In the genomic region with DNA sequence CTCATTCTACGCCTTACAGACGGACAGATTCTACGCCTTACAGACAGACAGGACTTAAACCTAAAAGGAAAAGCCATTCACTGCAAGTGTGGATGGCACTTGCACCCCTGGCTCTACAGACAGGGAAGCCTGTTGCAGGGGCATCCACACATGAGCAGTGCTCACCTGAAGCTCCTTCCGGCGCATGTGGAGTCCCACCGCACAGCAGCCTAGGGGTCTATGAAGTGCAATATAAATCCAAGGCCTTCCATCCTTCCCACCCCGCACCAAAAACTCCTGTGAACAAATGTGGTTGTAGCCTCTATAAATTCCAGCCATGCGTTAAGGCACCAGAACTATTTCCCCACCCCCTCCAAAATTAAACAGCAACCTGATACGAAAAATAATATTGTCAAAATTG, we compare ENCODE assay signal across 22 cellular contexts.
DNase-seq lines count a peak whose midpoint lies in the region; ATAC-seq and TF ChIP-seq lines count a peak whose summit lies in the region.
"Had no signal": no experiment of that assay in that cellular context is flagged by ENCODE, and none has a peak within 500 bp of the region (broad histone marks: within the 10 kb centered on the region; RNA-seq: fewer than 3 reads in every experiment).

No MANE protein-coding gene starts in this region.

- H3K27me3 Mint-ChIP-seq in activated T-cell treated with anti-CD3 and anti-CD28 coated beads, Interleukin-2, amount 50 U/mL, for 72 hours (ENCODE audit: low read depth) = no peaks in the 10 kb centered on the region
- H3K27me3 Mint-ChIP-seq in activated T-cell treated with anti-CD3 and anti-CD28 coated beads, Interleukin-2, amount 50 U/mL, for 4 hours (ENCODE audit: low read depth) = no peaks in the 10 kb centered on the region
- no peaks in the 10 kb centered on the region for H3K27me3 Mint-ChIP-seq in CD4-positive, alpha-beta memory T cell
- H3K27me3 Mint-ChIP-seq in T-helper 17 cell (no peaks in the 10 kb centered on the region), nephron progenitor cell (ENCODE audit: low read depth, poor library complexity) (no peaks in the 10 kb centered on the region), CD14-positive monocyte (ENCODE audit: low read depth in 3 of 3) (no peaks in the 10 kb centered on the region)
- H3K27me3 Mint-ChIP-seq: IgD-negative memory B cell had no signal

- peaks cover 14 to 41% of the 10 kb centered on the region in 2 donors for H3K36me3 Mint-ChIP-seq in activated T-cell treated with anti-CD3 and anti-CD28 coated beads, Interleukin-2, amount 50 U/mL, for 72 hours (ENCODE audit: insufficient read depth in 2 of 2)
- peaks cover 61% of the 10 kb centered on the region for H3K36me3 Mint-ChIP-seq in activated T-cell treated with anti-CD3 and anti-CD28 coated beads, Interleukin-2, amount 50 U/mL, for 4 hours (ENCODE audit: insufficient read depth)
- H3K36me3 Mint-ChIP-seq in CD4-positive, alpha-beta memory T cell = peaks cover 76 to 81% of the 10 kb centered on the region in 2 donors
- H3K36me3 Mint-ChIP-seq in T-helper 17 cell (ENCODE audit: low read depth) (peaks cover 4% of the 10 kb centered on the region), nephron progenitor cell (ENCODE audit: low read depth) (peaks cover 85% of the 10 kb centered on the region), CD14-positive monocyte (peaks cover 71 to 75% of the 10 kb centered on the region in 2 donors)

- no peaks in the 10 kb centered on the region for H3K27me3 ChIP-seq in CD4-positive, alpha-beta memory T cell (ENCODE audit: insufficient read depth, low read length)
- H3K27me3 ChIP-seq: BLaER1, MG63 had no signal

- H3K4me1 Mint-ChIP-seq in activated T-cell treated with anti-CD3 and anti-CD28 coated beads, Interleukin-2, amount 50 U/mL, for 72 hours (ENCODE audit: low read depth) = peaks cover 9% of the 10 kb centered on the region
- peaks cover 19% of the 10 kb centered on the region for H3K4me1 Mint-ChIP-seq in activated T-cell treated with anti-CD3 and anti-CD28 coated beads, Interleukin-2, amount 50 U/mL, for 4 hours (ENCODE audit: low read depth)
- H3K4me1 Mint-ChIP-seq in CD4-positive, alpha-beta memory T cell = peaks cover 19 to 37% (median 23%) of the 10 kb centered on the region in 4 donors
- H3K4me1 Mint-ChIP-seq in T-helper 17 cell = peaks cover 20% of the 10 kb centered on the region
- peaks cover 5% of the 10 kb centered on the region for H3K4me1 Mint-ChIP-seq in nephron progenitor cell
- no peaks in the 10 kb centered on the region for H3K4me1 Mint-ChIP-seq in CD14-positive monocyte

- no peak for DNase-seq in activated T-cell treated with anti-CD3 and anti-CD28 coated beads, Interleukin-2, amount 50 U/mL, for 72 hours
- DNase-seq in activated T-cell treated with anti-CD3 and anti-CD28 coated beads, Interleukin-2, amount 50 U/mL, for 4 hours = no peak
- DNase-seq in CD4-positive, alpha-beta memory T cell = no peak
- DNase-seq in T-helper 17 cell (no peak), nephron progenitor cell (no peak), CD14-positive monocyte (ENCODE audit: low spot score) (no peak)
- DNase-seq: DMS79 treated with DMSO at 0.1 percent for 48 hours, Karpas-422, MG63, NCI-H1048, NCI-H1436, NCI-H1930, NCI-H226, NCI-H524, NCI-H82, OCI-M1, Right ventricle myocardium superior had no signal

- no peak overlapping the region for H3K4me3 ChIP-seq in CD4-positive, alpha-beta memory T cell (ENCODE audit: low read length in 2 of 2)
- H3K4me3 ChIP-seq: A549, BLaER1, MG63 had no signal

- peaks cover 66% of the 10 kb centered on the region for H3K36me3 ChIP-seq in CD4-positive, alpha-beta memory T cell (ENCODE audit: insufficient read depth, low read length)
- H3K36me3 ChIP-seq: MG63 had no signal

- CTCF ChIA-PET in CD4-positive, alpha-beta memory T cell (lab: Charles Lee; ENCODE audit: partially characterized antibody) = interaction anchor here (0.9 to 4.3 kb wide), 12 partner anchors 8 to 443 kb away, joined by 3 to 80 read pairs (median 16); no protein-coding TSS in a partner anchor

- TF ChIP-seq CTCF in nephron progenitor cell (IDR thresholded peaks at IDR 0.05) (no peak), CD14-positive monocyte (IDR thresholded peaks at IDR 0.05) (no peak)

- peak overlapping the region; percentile 89 for H3K27ac Mint-ChIP-seq in activated T-cell treated with anti-CD3 and anti-CD28 coated beads, Interleukin-2, amount 50 U/mL, for 72 hours
- peak overlapping the region; percentile 9 to 83 (median 65) for H3K27ac Mint-ChIP-seq in CD4-positive, alpha-beta memory T cell
- H3K27ac Mint-ChIP-seq in T-helper 17 cell = peak overlapping the region; percentile 88
- H3K27ac Mint-ChIP-seq in nephron progenitor cell = peak overlapping the region; percentile 43
- no peak overlapping the region for H3K27ac Mint-ChIP-seq in CD14-positive monocyte

- H3K9me3 ChIP-seq in CD4-positive, alpha-beta memory T cell (ENCODE audit: control insufficient read depth in 1 of 2, low read length in 2 of 2) = no peaks in the 10 kb centered on the region
- no peaks in the 10 kb centered on the region for H3K9me3 ChIP-seq in T-helper 17 cell (ENCODE audit: control insufficient read depth, low read length, poor library complexity, severe bottlenecking)
- H3K9me3 ChIP-seq: A549, BLaER1, MG63 had no signal

- H3K9me3 Mint-ChIP-seq in activated T-cell treated with anti-CD3 and anti-CD28 coated beads, Interleukin-2, amount 50 U/mL, for 72 hours = no peaks in the 10 kb centered on the region
- no peaks in the 10 kb centered on the region for H3K9me3 Mint-ChIP-seq in activated T-cell treated with anti-CD3 and anti-CD28 coated beads, Interleukin-2, amount 50 U/mL, for 4 hours
- no peaks in the 10 kb centered on the region for H3K9me3 Mint-ChIP-seq in CD4-positive, alpha-beta memory T cell
- H3K9me3 Mint-ChIP-seq in nephron progenitor cell = peaks cover 3% of the 10 kb centered on the region
- peaks cover 0 to 7% (median 1%) of the 10 kb centered on the region in 7 donors for H3K9me3 Mint-ChIP-seq in CD14-positive monocyte
- H3K9me3 Mint-ChIP-seq: IgD-negative memory B cell had no signal

- no peak overlapping the region for H3K4me3 Mint-ChIP-seq in activated T-cell treated with anti-CD3 and anti-CD28 coated beads, Interleukin-2, amount 50 U/mL, for 72 hours
- H3K4me3 Mint-ChIP-seq in activated T-cell treated with anti-CD3 and anti-CD28 coated beads, Interleukin-2, amount 50 U/mL, for 4 hours = no peak overlapping the region
- no peak overlapping the region for H3K4me3 Mint-ChIP-seq in CD4-positive, alpha-beta memory T cell
- H3K4me3 Mint-ChIP-seq in T-helper 17 cell = no peak overlapping the region
- no peak overlapping the region for H3K4me3 Mint-ChIP-seq in nephron progenitor cell
- H3K4me3 Mint-ChIP-seq in CD14-positive monocyte = no peak overlapping the region
- H3K4me3 Mint-ChIP-seq: IgD-negative memory B cell had no signal

- peaks cover 25% of the 10 kb centered on the region for H3K4me1 ChIP-seq in CD4-positive, alpha-beta memory T cell (ENCODE audit: insufficient read depth, low read length)

- intact Hi-C loops in CD4-positive, alpha-beta memory T cell (cut with micrococcal nuclease) = loop anchor here (2.0 kb wide), 1 partner anchor 15 kb away; no protein-coding TSS in a partner anchor
- intact Hi-C loops in CD14-positive monocyte (cut with micrococcal nuclease) = no loop called here

- no peak overlapping the region for H3K27ac ChIP-seq in CD4-positive, alpha-beta memory T cell (ENCODE audit: low read depth, low read length)
- H3K27ac ChIP-seq: A549, BLaER1, HL-60 had no signal

- ATAC-seq in activated T-cell treated with anti-CD3 and anti-CD28 coated beads, Interleukin-2, amount 50 U/mL, for 72 hours (replicated peaks in 1 of 2) = no peak
- no peak for ATAC-seq in activated T-cell treated with anti-CD3 and anti-CD28 coated beads, Interleukin-2, amount 50 U/mL, for 4 hours
- ATAC-seq in T-helper 17 cell (no peak), HG02970 (IDR thresholded peaks at IDR 0.05; ENCODE audit: low FRiP score, unreplicated experiment) (no peak)
- ATAC-seq: A549 had no signal

- POLR2A ChIA-PET in CD4-positive, alpha-beta memory T cell (lab: Charles Lee; ENCODE audit: partially characterized antibody) = interaction anchor here (1.2 to 2.3 kb wide), 2 partner anchors 12 to 14 kb away, joined by 3 to 17 read pairs; no protein-coding TSS in a partner anchor

Comparison
In these comparisons a context has a peak if more than half of its experiments do, and no peak if none do; other contexts are left out.
1. H3K27ac Mint-ChIP-seq: peak in activated T-cell treated with anti-CD3 and anti-CD28 coated beads, Interleukin-2, amount 50 U/mL, for 72 hours (single experiment), CD4-positive, alpha-beta memory T cell (7 of 7), T-helper 17 cell (single experiment) and nephron progenitor cell (single experiment); none in CD14-positive monocyte (0 of 7).